ENCODE assay signal across 11 cellular contexts in the genomic region with DNA sequence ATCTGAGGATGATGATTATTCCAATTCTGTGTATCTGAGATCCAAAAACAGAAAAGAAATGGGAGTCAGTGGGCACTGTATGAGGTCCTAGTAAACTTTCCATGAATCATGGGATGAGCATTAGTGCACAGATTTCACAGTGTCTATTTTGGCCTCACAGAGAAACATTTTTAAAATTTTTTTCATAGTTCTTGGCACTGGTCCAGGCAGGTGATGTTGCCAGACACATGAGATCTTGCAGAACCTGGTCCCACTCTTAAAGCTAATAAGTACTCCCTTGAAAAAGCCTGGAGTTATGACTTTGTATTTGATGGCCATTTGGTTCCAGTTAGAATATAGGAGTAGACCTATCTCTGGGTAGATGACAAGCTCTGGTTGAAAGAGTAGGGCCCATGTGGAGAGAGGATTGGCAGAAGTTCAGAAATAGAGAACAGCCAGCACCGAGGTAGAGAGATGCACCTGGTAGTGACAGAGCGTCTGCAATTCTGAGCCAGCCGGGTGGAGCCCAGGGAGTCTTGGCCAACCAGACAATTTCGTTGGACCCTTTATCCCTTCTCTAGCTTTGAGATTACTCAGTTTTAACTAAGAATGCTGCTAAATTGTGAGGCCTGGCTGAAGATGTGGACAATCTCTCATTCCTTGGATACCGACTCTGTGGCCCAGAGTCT. TPM values are rescaled to one million over a fixed set of nuclear protein-coding genes. Genes with fewer than 3 reads are reported as not detected.
"Had no signal": no experiment of that assay in that cellular context is flagged by ENCODE, and none has a peak within 500 bp of the region (broad histone marks: within the 10 kb centered on the region; RNA-seq: fewer than 3 reads in every experiment).

No MANE protein-coding gene starts in this region.

- DNase-seq: activated CD4-positive, alpha-beta T cell treated with anti-CD3 and anti-CD28 coated beads, Interleukin-2, amount 50 U/mL, for 48 hours; activated CD4-positive, CD25-positive, alpha-beta regulatory T cell treated with anti-CD3 and anti-CD28 coated beads, Interleukin-2, amount 50 U/mL, for 72 hours; activated gamma-delta T cell; activated T-cell treated with anti-CD3 and anti-CD28 coated beads, Interleukin-2, amount 50 U/mL, for 4 hours; brain microvascular endothelial cell; dermis blood vessel endothelial cell; ovary; stimulated activated CD4-positive, alpha-beta T cell treated with anti-CD3 and anti-CD28 coated beads, Interleukin-4, amount 100 ng/mL, for 4 hours; uterus had no signal

- H3K4me3 ChIP-seq: hepatocyte, ovary, uterus had no signal

- H3K4me1 ChIP-seq: uterus had no signal

- H3K79me2 ChIP-seq: hepatocyte had no signal

- H2AFZ ChIP-seq: hepatocyte had no signal

- ATAC-seq: activated T-cell treated with anti-CD3 and anti-CD28 coated beads, Interleukin-2, amount 50 U/mL, for 4 hours had no signal

- H3K36me3 ChIP-seq: brain microvascular endothelial cell, ovary, uterus had no signal

- H3K27me3 ChIP-seq: brain microvascular endothelial cell, hepatocyte, ovary, uterus had no signal

- H3K27ac ChIP-seq: brain microvascular endothelial cell, hepatocyte, ovary, uterus had no signal

- H3K4me2 ChIP-seq: hepatocyte had no signal

- H3K9me3 ChIP-seq: ovary, uterus had no signal

RNA-seq across cellular contexts. Expression of a gene that starts 6.3 kb away (rescaled TPM):
- total RNA-seq: neural crest cell had no signal
